22 cellular contexts compared by ENCODE assay signal in the genomic region with DNA sequence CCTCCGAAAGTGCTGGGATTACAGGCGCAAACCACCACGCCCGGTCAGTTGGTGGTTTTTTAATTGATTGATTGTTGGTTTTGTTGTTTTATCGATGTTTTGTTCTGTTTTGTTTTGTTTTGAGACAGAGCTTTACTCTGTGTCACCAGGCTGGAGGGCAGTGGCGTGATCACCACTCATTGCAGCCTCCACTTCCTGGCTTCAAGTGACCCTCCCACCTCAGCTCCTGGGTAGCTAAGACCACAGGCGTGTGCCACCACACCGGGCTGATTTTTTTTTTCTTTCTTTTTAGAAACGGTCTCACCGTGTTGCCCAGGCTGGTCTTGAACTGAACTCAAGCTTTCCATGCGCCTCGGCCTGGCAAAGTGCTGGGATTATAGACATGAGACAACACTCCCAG. TPM values are rescaled to one million over a fixed set of nuclear protein-coding genes. Genes with fewer than 3 reads are reported as not detected.
"Had no signal": no experiment of that assay in that cellular context is flagged by ENCODE, and none has a peak within 500 bp of the region (broad histone marks: within the 10 kb centered on the region; RNA-seq: fewer than 3 reads in every experiment).

No MANE protein-coding gene starts in this region.

- H3K4me2 ChIP-seq: KMS-11, SK-N-SH had no signal

- ATAC-seq: HepG2, K562 had no signal

- FAIRE-seq: HepG2, K562, RCC 7860 had no signal

- DNase-seq: Kasumi-1, MM.1S, NCI-H1092 treated with DMSO at 0.1 percent for 48 hours, NCI-H1436 treated with DMSO at 0.1 percent for 48 hours, NCI-H1694 treated with DMSO at 0.1 percent for 48 hours, NCI-H1930, NCI-H2081, NCI-H2107, NCI-H2227 treated with DMSO at 0.1 percent for 48 hours, NCI-H524 treated with DMSO at 0.1 percent for 48 hours, NCI-H69, NCI-H774, RPMI8226, SK-N-SH, SW 1271 had no signal

- H3K9me3 Mint-ChIP-seq: IgD-negative memory B cell had no signal

- H3K9me3 ChIP-seq: SK-N-SH had no signal

- H3K27me3 Mint-ChIP-seq: IgD-negative memory B cell had no signal

- H3K9ac ChIP-seq: KMS-11, SK-N-SH had no signal

- H3K4me3 ChIP-seq: K562 had no signal

- H3K27ac ChIP-seq: KMS-11 had no signal

RNA-seq across cellular contexts. Expression of a gene that starts 28.7 kb away (rescaled TPM):
- total RNA-seq: HepG2, HT1080, K562, M059J had no signal

RNA-seq across cellular contexts. Expression of a gene that starts 33.4 kb away (rescaled TPM):
- total RNA-seq: HT1080, M059J had no signal
